1 cellular context compared by ENCODE assay signal in the genomic region with DNA sequence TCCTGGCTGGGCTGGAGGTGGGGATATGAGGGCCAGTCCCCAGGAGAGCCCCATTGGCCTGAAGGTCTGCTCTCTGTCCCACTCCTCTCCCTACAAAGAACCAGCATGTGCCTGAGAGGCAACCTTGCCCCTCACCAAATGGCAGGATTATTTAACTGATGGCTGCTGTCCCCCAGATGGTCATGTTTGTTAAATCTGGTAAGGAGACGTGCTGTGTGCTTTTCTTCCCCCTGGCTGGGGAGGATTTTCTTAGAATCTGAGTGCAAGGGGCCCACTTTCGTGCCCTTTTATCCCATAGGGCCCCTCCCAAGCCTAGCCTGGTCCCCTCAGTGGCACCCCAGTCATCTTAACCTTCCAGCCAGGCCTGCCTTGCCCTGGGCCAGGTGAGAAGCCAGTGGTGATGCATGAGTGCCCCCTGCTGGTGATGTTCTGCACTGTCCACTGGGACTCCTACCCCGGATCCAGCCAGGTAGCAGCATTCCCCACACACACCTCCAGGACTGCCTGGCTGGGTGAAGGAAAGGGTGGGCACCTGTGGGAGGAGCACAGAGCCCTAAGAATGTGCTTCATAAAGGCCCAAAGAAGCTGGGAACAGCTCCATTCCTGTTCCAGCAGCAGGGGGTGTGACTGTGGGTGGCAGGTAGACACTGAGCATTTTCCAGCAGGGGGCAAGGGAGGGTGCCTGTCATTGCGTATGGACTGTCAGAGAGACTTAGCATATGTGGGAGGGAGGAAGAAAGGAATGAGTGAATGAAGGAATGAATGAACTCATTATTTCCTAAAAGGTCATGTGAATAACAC.
TF ChIP-seq lines count a peak whose summit lies in the region.

No MANE protein-coding gene starts in this region.

TF ChIP-seq in HepG2, 621 proteins besides CTCF, POLR2A, EP300 and RAD21 (continued from another document):
- TF ChIP-seq, protein P1, sequence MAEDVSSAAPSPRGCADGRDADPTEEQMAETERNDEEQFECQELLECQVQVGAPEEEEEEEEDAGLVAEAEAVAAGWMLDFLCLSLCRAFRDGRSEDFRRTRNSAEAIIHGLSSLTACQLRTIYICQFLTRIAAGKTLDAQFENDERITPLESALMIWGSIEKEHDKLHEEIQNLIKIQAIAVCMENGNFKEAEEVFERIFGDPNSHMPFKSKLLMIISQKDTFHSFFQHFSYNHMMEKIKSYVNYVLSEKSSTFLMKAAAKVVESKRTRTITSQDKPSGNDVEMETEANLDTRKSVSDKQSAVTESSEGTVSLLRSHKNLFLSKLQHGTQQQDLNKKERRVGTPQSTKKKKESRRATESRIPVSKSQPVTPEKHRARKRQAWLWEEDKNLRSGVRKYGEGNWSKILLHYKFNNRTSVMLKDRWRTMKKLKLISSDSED (CRISPR knock-in tag; IDR thresholded peaks at IDR 0.05), result 0 out of 2 replicates have a peak, but pooled peaks have one; percentile 35
- TF ChIP-seq EHMT2 (IDR thresholded peaks at IDR 0.05; ENCODE audit: borderline replicate concordance, low read depth, low read length), result no peak
- TF ChIP-seq, protein P2, sequence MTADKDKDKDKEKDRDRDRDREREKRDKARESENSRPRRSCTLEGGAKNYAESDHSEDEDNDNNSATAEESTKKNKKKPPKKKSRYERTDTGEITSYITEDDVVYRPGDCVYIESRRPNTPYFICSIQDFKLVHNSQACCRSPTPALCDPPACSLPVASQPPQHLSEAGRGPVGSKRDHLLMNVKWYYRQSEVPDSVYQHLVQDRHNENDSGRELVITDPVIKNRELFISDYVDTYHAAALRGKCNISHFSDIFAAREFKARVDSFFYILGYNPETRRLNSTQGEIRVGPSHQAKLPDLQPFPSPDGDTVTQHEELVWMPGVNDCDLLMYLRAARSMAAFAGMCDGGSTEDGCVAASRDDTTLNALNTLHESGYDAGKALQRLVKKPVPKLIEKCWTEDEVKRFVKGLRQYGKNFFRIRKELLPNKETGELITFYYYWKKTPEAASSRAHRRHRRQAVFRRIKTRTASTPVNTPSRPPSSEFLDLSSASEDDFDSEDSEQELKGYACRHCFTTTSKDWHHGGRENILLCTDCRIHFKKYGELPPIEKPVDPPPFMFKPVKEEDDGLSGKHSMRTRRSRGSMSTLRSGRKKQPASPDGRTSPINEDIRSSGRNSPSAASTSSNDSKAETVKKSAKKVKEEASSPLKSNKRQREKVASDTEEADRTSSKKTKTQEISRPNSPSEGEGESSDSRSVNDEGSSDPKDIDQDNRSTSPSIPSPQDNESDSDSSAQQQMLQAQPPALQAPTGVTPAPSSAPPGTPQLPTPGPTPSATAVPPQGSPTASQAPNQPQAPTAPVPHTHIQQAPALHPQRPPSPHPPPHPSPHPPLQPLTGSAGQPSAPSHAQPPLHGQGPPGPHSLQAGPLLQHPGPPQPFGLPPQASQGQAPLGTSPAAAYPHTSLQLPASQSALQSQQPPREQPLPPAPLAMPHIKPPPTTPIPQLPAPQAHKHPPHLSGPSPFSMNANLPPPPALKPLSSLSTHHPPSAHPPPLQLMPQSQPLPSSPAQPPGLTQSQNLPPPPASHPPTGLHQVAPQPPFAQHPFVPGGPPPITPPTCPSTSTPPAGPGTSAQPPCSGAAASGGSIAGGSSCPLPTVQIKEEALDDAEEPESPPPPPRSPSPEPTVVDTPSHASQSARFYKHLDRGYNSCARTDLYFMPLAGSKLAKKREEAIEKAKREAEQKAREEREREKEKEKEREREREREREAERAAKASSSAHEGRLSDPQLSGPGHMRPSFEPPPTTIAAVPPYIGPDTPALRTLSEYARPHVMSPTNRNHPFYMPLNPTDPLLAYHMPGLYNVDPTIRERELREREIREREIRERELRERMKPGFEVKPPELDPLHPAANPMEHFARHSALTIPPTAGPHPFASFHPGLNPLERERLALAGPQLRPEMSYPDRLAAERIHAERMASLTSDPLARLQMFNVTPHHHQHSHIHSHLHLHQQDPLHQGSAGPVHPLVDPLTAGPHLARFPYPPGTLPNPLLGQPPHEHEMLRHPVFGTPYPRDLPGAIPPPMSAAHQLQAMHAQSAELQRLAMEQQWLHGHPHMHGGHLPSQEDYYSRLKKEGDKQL (CRISPR knock-in tag; IDR thresholded peaks at IDR 0.05; ENCODE audit: low read depth), result no peak
- TF ChIP-seq, protein P3, sequence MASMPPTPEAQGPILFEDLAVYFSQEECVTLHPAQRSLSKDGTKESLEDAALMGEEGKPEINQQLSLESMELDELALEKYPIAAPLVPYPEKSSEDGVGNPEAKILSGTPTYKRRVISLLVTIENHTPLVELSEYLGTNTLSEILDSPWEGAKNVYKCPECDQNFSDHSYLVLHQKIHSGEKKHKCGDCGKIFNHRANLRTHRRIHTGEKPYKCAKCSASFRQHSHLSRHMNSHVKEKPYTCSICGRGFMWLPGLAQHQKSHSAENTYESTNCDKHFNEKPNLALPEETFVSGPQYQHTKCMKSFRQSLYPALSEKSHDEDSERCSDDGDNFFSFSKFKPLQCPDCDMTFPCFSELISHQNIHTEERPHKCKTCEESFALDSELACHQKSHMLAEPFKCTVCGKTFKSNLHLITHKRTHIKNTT (CRISPR knock-in tag; IDR thresholded peaks at IDR 0.05), result no peak
